ENCODE assay signal across 30 cellular contexts in the genomic region with DNA sequence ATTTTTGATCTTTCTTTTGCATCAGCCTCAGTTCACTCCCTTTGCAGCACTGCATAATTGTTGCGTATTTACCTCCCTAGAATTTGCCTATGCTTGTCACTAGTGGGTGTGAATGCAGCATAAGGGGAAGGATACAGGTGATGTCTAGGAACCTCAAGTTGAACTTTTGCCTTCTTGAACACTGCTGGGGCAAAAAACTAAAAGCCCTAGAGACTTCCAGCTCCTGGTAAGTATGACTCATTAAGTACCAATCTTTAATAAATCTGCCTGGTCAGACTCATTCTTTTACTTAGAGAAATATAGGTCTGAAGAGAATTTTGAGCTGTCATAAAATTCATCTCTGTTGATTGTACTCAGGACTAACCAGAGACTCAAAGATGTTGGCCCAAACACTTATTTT.
DNase-seq lines count a peak whose midpoint lies in the region; ATAC-seq and TF ChIP-seq lines count a peak whose summit lies in the region.
"Had no signal": no experiment of that assay in that cellular context is flagged by ENCODE, and none has a peak within 500 bp of the region (broad histone marks: within the 10 kb centered on the region; RNA-seq: fewer than 3 reads in every experiment).

No MANE protein-coding gene starts in this region.

- no peaks in the 10 kb centered on the region for H4K20me1 ChIP-seq in SK-N-SH (ENCODE audit: insufficient read depth)

- no peaks in the 10 kb centered on the region for H3K36me3 Mint-ChIP-seq in stimulated activated memory B cell treated with anti-CD40 and anti-IgM and Interleukin-4, amounts not matched to agents 10 μg/mL and 1 μg/mL and 100 μg/mL, for 72 hours
- H3K36me3 Mint-ChIP-seq: stimulated activated effector memory CD8-positive, alpha-beta T cell treated with anti-CD3 and anti-CD28 coated beads, Interleukin-12 subunit alpha, Interleukin-12 subunit beta, amount 100 ng/mL, for 72 hours had no signal

- no peak for TF ChIP-seq EP300 in SK-N-SH (IDR thresholded peaks at IDR 0.05; ENCODE audit: borderline replicate concordance in 1 of 2, low read depth in 1 of 2, low read length in 1 of 2)

- H3K9me2 ChIP-seq in SK-N-SH = no peaks in the 10 kb centered on the region

- H3K4me3 Mint-ChIP-seq in stimulated activated memory B cell treated with anti-CD40 and anti-IgM and Interleukin-4, amounts not matched to agents 10 μg/mL and 1 μg/mL and 100 μg/mL, for 72 hours = no peak overlapping the region
- H3K4me3 Mint-ChIP-seq: nephron progenitor cell; stimulated activated effector memory CD8-positive, alpha-beta T cell treated with anti-CD3 and anti-CD28 coated beads, Interleukin-12 subunit alpha, Interleukin-12 subunit beta, amount 100 ng/mL, for 72 hours had no signal

- no peak for DNase-seq in SK-N-SH
- no peak for DNase-seq in cerebellum (ENCODE audit: low spot score)
- no peak for DNase-seq in NCI-H146 treated with DMSO at 0.1 percent for 48 hours (lab: John Stamatoyannopoulos, UW; ENCODE audit: unreplicated experiment)
- no peak for DNase-seq in upper lobe of right lung
- DNase-seq: activated CD4-positive, alpha-beta T cell treated with anti-CD3 and anti-CD28 coated beads for 48 hours; activated naive CD4-positive, alpha-beta T cell treated with anti-CD3 and anti-CD28 coated beads, Interleukin-2, amount 50 U/mL, for 16 hours; anterior cingulate cortex; colonic mucosa; COR-L47; effector memory CD4-positive, alpha-beta T cell; MM.1S; NCI-H1436; NCI-H2081 treated with DMSO at 0.1 percent for 48 hours; NCI-H226; NCI-H526 treated with DMSO at 0.1 percent for 48 hours; nephron progenitor cell; SHP77 treated with DMSO at 0.1 percent for 48 hours; T1000 had no signal

- no peak overlapping the region for H2AFZ ChIP-seq in SK-N-SH (ENCODE audit: low read depth)

- no peaks in the 10 kb centered on the region for H3K4me1 ChIP-seq in SK-N-SH (ENCODE audit: control insufficient read depth in 1 of 2, insufficient read depth in 2 of 2, low read depth in 1 of 2, low read length in 1 of 2)
- H3K4me1 ChIP-seq in upper lobe of right lung = no peaks in the 10 kb centered on the region
- H3K4me1 ChIP-seq: breast epithelium, colonic mucosa had no signal

- POLR2A ChIA-PET in SK-N-SH (lab: Yijun Ruan, JAX) = no interaction called here

- no peak overlapping the region for H3K27ac Mint-ChIP-seq in stimulated activated memory B cell treated with anti-CD40 and anti-IgM and Interleukin-4, amounts not matched to agents 10 μg/mL and 1 μg/mL and 100 μg/mL, for 72 hours
- H3K27ac Mint-ChIP-seq: activated T-helper 2 cell treated with anti-CD3 and anti-CD28 coated beads, Interferon-gamma antibody, Interleukin-2, Interleukin-4, amounts not matched to agents 10 μg/mL and 5 μg/mL and 100 μg/mL, durations not matched to agents 14 hours and 24 hours and 36 hours; nephron progenitor cell; stimulated activated effector memory CD8-positive, alpha-beta T cell treated with anti-CD3 and anti-CD28 coated beads, Interleukin-12 subunit alpha, Interleukin-12 subunit beta, amount 100 ng/mL, for 72 hours had no signal

- H3K4me3 ChIP-seq in SK-N-SH (ENCODE audit: low read depth in 2 of 2, low read length in 1 of 2) (no peak overlapping the region), upper lobe of right lung (no peak overlapping the region)
- H3K4me3 ChIP-seq: breast epithelium, colonic mucosa had no signal

- H3F3A ChIP-seq in SK-N-SH (replicated peaks; ENCODE audit: insufficient read depth) = no peaks in the 10 kb centered on the region

- no peaks in the 10 kb centered on the region for H3K4me1 Mint-ChIP-seq in stimulated activated memory B cell treated with anti-CD40 and anti-IgM and Interleukin-4, amounts not matched to agents 10 μg/mL and 1 μg/mL and 100 μg/mL, for 72 hours
- H3K4me1 Mint-ChIP-seq: nephron progenitor cell; stimulated activated effector memory CD8-positive, alpha-beta T cell treated with anti-CD3 and anti-CD28 coated beads, Interleukin-12 subunit alpha, Interleukin-12 subunit beta, amount 100 ng/mL, for 72 hours had no signal

- H3K79me2 ChIP-seq in SK-N-SH (ENCODE audit: insufficient read depth) = no peaks in the 10 kb centered on the region

- no peak overlapping the region for H3K9ac ChIP-seq in SK-N-SH
- H3K9ac ChIP-seq: KMS-11 had no signal

- no peaks in the 10 kb centered on the region for H3K36me3 ChIP-seq in SK-N-SH (replicated peaks in 1 of 2; ENCODE audit: control insufficient read depth in 1 of 2, insufficient read depth in 2 of 2, low read length in 1 of 2)
- no peaks in the 10 kb centered on the region for H3K36me3 ChIP-seq in upper lobe of right lung
- H3K36me3 ChIP-seq: breast epithelium, colonic mucosa had no signal

- H3K27ac ChIP-seq in SK-N-SH (ENCODE audit: low read depth in 2 of 2, low read length in 1 of 2) = no peak overlapping the region
- H3K27ac ChIP-seq in upper lobe of right lung = no peak overlapping the region
- H3K27ac ChIP-seq: 22Rv1, breast epithelium, C4-2B, colonic mucosa, epithelial cell of prostate, KMS-11, VCaP had no signal

- no peak overlapping the region for H3K4me2 ChIP-seq in SK-N-SH
- H3K4me2 ChIP-seq: KMS-11 had no signal

- CTCF ChIA-PET in SK-N-SH (lab: Yijun Ruan, JAX) = no interaction called here

- intact Hi-C loops in upper lobe of right lung (cut with DNase I) = no loop called here

- 61% methylated on average over 1 of the region's 1 CpG for WGBS in SK-N-SH (ENCODE audit: low lambda C conversion rate)

- H3K9me3 Mint-ChIP-seq in stimulated activated memory B cell treated with anti-CD40 and anti-IgM and Interleukin-4, amounts not matched to agents 10 μg/mL and 1 μg/mL and 100 μg/mL, for 72 hours = no peaks in the 10 kb centered on the region
- H3K9me3 Mint-ChIP-seq: activated T-helper 2 cell treated with anti-CD3 and anti-CD28 coated beads, Interferon-gamma antibody, Interleukin-2, Interleukin-4, amounts not matched to agents 10 μg/mL and 5 μg/mL and 100 μg/mL, durations not matched to agents 14 hours and 24 hours and 36 hours; nephron progenitor cell had no signal

- H3K27me3 Mint-ChIP-seq in stimulated activated memory B cell treated with anti-CD40 and anti-IgM and Interleukin-4, amounts not matched to agents 10 μg/mL and 1 μg/mL and 100 μg/mL, for 72 hours = peaks cover 6% of the 10 kb centered on the region

- TF ChIP-seq CTCF in SK-N-SH (IDR thresholded peaks at IDR 0.05) = no peak
- no peak for TF ChIP-seq CTCF in upper lobe of right lung (IDR thresholded peaks at IDR 0.05)

- no peaks in the 10 kb centered on the region for H3K27me3 ChIP-seq in SK-N-SH (ENCODE audit: insufficient read depth)
- no peaks in the 10 kb centered on the region for H3K27me3 ChIP-seq in upper lobe of right lung
- H3K27me3 ChIP-seq: breast epithelium, colonic mucosa had no signal

- ATAC-seq in SK-N-SH treated with all-trans-retinoic acid at 6 μM for 48 hours (no peak), HG02884 (IDR thresholded peaks at IDR 0.05; ENCODE audit: unreplicated experiment) (peak; percentile 66), HG03565 (IDR thresholded peaks at IDR 0.05; ENCODE audit: unreplicated experiment) (peak; percentile 59), upper lobe of right lung (no peak)
- ATAC-seq in stimulated activated memory B cell treated with anti-CD40 and anti-IgM and Interleukin-4, amounts not matched to agents 10 μg/mL and 1 μg/mL and 100 μg/mL, for 72 hours = peak; percentile 72
- ATAC-seq: stimulated activated effector memory CD8-positive, alpha-beta T cell treated with anti-CD3 and anti-CD28 coated beads, Interleukin-12 subunit alpha, Interleukin-12 subunit beta, amount 100 ng/mL, for 72 hours had no signal

- H3K9me3 ChIP-seq in SK-N-SH (no peaks in the 10 kb centered on the region), upper lobe of right lung (no peaks in the 10 kb centered on the region)
- H3K9me3 ChIP-seq: breast epithelium, colonic mucosa had no signal

- TF ChIP-seq RAD21 in SK-N-SH (IDR thresholded peaks at IDR 0.05; ENCODE audit: low read length) = no peak

TF ChIP-seq in SK-N-SH treated with all-trans-retinoic acid at 6 μM for 48 hours, 23 proteins besides CTCF, POLR2A, EP300 and RAD21:
- TF ChIP-seq SNAI2 (CRISPR knock-in tag; IDR thresholded peaks at IDR 0.05) (no peak), ISL1 (CRISPR knock-in tag; IDR thresholded peaks at IDR 0.05) (peak; percentile 81)

TF ChIP-seq in SK-N-SH, 30 proteins besides CTCF, POLR2A, EP300 and RAD21:
- TF ChIP-seq, protein P1, sequence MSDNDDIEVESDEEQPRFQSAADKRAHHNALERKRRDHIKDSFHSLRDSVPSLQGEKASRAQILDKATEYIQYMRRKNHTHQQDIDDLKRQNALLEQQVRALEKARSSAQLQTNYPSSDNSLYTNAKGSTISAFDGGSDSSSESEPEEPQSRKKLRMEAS (IDR thresholded peaks at IDR 0.05; ENCODE audit: low read depth) = no peak
- no peak for TF ChIP-seq MXI1 (IDR thresholded peaks at IDR 0.05; ENCODE audit: low read depth, low read length)
- no peak for TF ChIP-seq GABPA (IDR thresholded peaks at IDR 0.05; ENCODE audit: low read depth)
- no peak for TF ChIP-seq RCOR1 (IDR thresholded peaks at IDR 0.05; ENCODE audit: low read length)
- no peak for TF ChIP-seq NRF1 (IDR thresholded peaks at IDR 0.05; ENCODE audit: low read depth, low read length)
- TF ChIP-seq JUND (IDR thresholded peaks at IDR 0.05) = no peak
- TF ChIP-seq CHD2 (IDR thresholded peaks at IDR 0.05; ENCODE audit: low read length, partially characterized antibody) = no peak

Comparison
In these comparisons a context has a peak if more than half of its experiments do, and no peak if none do; other contexts are left out.
1. ATAC-seq: peak in HG02884 (single experiment), HG03565 (single experiment) and stimulated activated memory B cell treated with anti-CD40 and anti-IgM and Interleukin-4, amounts not matched to agents 10 μg/mL and 1 μg/mL and 100 μg/mL, for 72 hours (single experiment); none in SK-N-SH treated with all-trans-retinoic acid at 6 μM for 48 hours (single experiment) and upper lobe of right lung (single experiment).